8 cellular contexts compared by ENCODE assay signal in the genomic region with DNA sequence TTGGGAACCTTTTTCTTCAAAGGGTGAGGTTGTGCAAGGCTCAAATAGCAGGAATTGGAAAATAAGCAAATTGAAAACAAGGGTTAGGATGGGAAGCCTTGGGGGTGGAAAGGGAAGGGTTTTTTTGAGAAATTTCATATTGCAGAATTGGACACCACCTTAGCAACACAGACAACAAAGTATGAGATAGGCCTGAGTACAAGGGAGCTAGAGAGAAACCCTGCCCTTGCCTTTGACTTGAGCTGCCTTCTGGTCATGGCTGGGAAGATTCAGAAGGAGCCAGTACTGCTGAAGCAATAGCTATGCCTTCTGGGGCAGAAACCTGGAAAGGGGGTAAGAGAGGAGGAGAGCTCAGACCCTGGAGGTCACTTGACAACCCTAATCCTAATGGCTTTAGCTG.
"Had no signal": no experiment of that assay in that cellular context is flagged by ENCODE, and none has a peak within 500 bp of the region (broad histone marks: within the 10 kb centered on the region; RNA-seq: fewer than 3 reads in every experiment).

No MANE protein-coding gene starts in this region.

- H3K36me3 ChIP-seq: HAP-1 had no signal

- H3K9me3 Mint-ChIP-seq: GM23338 had no signal

- ATAC-seq: GM23338, HCT116, K562 had no signal

- H3K27ac Mint-ChIP-seq: GM23338, HFFc6 had no signal

- H3K9me3 ChIP-seq: HAP-1 had no signal

- DNase-seq: H7, HFFc6, IMR-90, KG1 had no signal

- H3K4me3 Mint-ChIP-seq: GM23338, HFFc6 had no signal

- H3K4me3 ChIP-seq: GM23338, HAP-1, K562 had no signal
